ENCODE assay signal across 19 cellular contexts in genomic region chr4:140717313-140717712, GRCh38. TPM values are rescaled to one million over a fixed set of nuclear protein-coding genes. Genes with fewer than 3 reads are reported as not detected.
DNase-seq lines count a peak whose midpoint lies in the region; ATAC-seq, FAIRE-seq and TF ChIP-seq lines count a peak whose summit lies in the region.
"Had no signal": no experiment of that assay in that cellular context is flagged by ENCODE, and none has a peak within 500 bp of the region (broad histone marks: within the 10 kb centered on the region; RNA-seq: fewer than 3 reads in every experiment).

No MANE protein-coding gene starts in this region.

- no peaks in the 10 kb centered on the region for H3K9me3 ChIP-seq in small intestine (ENCODE audit: control insufficient read depth, low read depth)
- H3K9me3 ChIP-seq: Peyer's patch had no signal

- peak; percentile 5 for FAIRE-seq in GM18507 (lab: Jason Lieb, UNC)
- no peak for FAIRE-seq in small intestine (lab: Jason Lieb, UNC)

- DNase-seq in GM18507 (ENCODE audit: extremely low spot score, insufficient read length, low read depth) (no peak), epithelial cell of prostate (ENCODE audit: low read depth, low spot score) (no peak), small intestine (peak; percentile 46), NCI-H69 (lab: John Stamatoyannopoulos, UW) (no peak), NCI-H2081 (lab: John Stamatoyannopoulos, UW) (no peak), COR-L47 (lab: John Stamatoyannopoulos, UW) (no peak), hepatic stellate cell (ENCODE audit: low spot score) (no peak)
- DNase-seq: activated CD4-positive, alpha-beta T cell treated with anti-CD3 and anti-CD28 coated beads, Interleukin-2, amount 50 U/mL, for 4 hours; amygdala; CD4-positive, alpha-beta T cell; DMS53; glutamatergic neuron; NCI-H1694 treated with DMSO at 0.1 percent for 48 hours; NCI-H2227 treated with DMSO at 0.1 percent for 48 hours; Peyer's patch; stimulated activated CD4-positive, alpha-beta T cell treated with anti-CD3 and anti-CD28 coated beads, Interleukin-12 subunit alpha, Interleukin-12 subunit beta, amount 100 ng/mL, for 4 hours; substantia nigra had no signal

- no peaks in the 10 kb centered on the region for H3K36me3 ChIP-seq in small intestine (ENCODE audit: control insufficient read depth in 2 of 2, insufficient read depth in 2 of 2, low read length in 2 of 2)
- H3K36me3 ChIP-seq: neural progenitor cell, Peyer's patch had no signal

- 16 to 55% (median 33%) methylated on average over 2 of the region's 2 CpGs for WGBS in small intestine, 3 donors

- ATAC-seq in SK-N-SH treated with all-trans-retinoic acid at 6 μM for 48 hours, result peak; percentile 65

- H3K27ac ChIP-seq in epithelial cell of prostate (peak overlapping the region; percentile 54), small intestine (ENCODE audit: low read depth in 1 of 2, low read length in 1 of 2) (peak overlapping the region in 1 of 2 donors; percentile 9)
- H3K27ac ChIP-seq: neural progenitor cell had no signal

- H3K4me3 ChIP-seq in small intestine (ENCODE audit: low read depth in 1 of 2, low read length in 2 of 2), result no peak overlapping the region
- H3K4me3 ChIP-seq: neural progenitor cell, Peyer's patch had no signal

- H3K27me3 ChIP-seq in small intestine (ENCODE audit: control insufficient read depth in 2 of 2, insufficient read depth in 2 of 2, low read length in 2 of 2), result no peaks in the 10 kb centered on the region
- H3K27me3 ChIP-seq: neural progenitor cell, Peyer's patch had no signal

- peaks cover 6 to 8% of the 10 kb centered on the region in 2 donors for H3K4me1 ChIP-seq in small intestine (ENCODE audit: control insufficient read depth in 2 of 2, insufficient read depth in 1 of 2, low read depth in 1 of 2, low read length in 1 of 2)
- H3K4me1 ChIP-seq: neural progenitor cell had no signal

TF ChIP-seq in SK-N-SH treated with all-trans-retinoic acid at 6 μM for 48 hours, 23 proteins besides CTCF, POLR2A, EP300 and RAD21:
- no peak for TF ChIP-seq ESRRG (CRISPR knock-in tag; IDR thresholded peaks at IDR 0.05)
- peak; percentile 62; the same call in 1 of the 2 replicates for TF ChIP-seq ZC3H10 (CRISPR knock-in tag; IDR thresholded peaks at IDR 0.05)
- TF ChIP-seq, protein P1, sequence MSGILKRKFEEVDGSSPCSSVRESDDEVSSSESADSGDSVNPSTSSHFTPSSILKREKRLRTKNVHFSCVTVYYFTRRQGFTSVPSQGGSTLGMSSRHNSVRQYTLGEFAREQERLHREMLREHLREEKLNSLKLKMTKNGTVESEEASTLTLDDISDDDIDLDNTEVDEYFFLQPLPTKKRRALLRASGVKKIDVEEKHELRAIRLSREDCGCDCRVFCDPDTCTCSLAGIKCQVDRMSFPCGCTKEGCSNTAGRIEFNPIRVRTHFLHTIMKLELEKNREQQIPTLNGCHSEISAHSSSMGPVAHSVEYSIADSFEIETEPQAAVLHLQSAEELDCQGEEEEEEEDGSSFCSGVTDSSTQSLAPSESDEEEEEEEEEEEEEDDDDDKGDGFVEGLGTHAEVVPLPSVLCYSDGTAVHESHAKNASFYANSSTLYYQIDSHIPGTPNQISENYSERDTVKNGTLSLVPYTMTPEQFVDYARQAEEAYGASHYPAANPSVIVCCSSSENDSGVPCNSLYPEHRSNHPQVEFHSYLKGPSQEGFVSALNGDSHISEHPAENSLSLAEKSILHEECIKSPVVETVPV (CRISPR knock-in tag; IDR thresholded peaks at IDR 0.05), result no peak
- TF ChIP-seq ISL1 (CRISPR knock-in tag; IDR thresholded peaks at IDR 0.05), result peak; percentile 91
- TF ChIP-seq PATZ1 (CRISPR knock-in tag; IDR thresholded peaks at IDR 0.05; ENCODE audit: borderline replicate concordance), result peak; percentile 59
- peak; percentile 71; the same call in 1 of the 2 replicates for TF ChIP-seq TOX (CRISPR knock-in tag; IDR thresholded peaks at IDR 0.05; ENCODE audit: borderline replicate concordance)
- TF ChIP-seq RARB (CRISPR knock-in tag; IDR thresholded peaks at IDR 0.05), result no peak
- TF ChIP-seq POU6F1 (CRISPR knock-in tag; IDR thresholded peaks at IDR 0.05; ENCODE audit: borderline replicate concordance, low read depth), result no peak
- peak; percentile 75; the same call in 1 of the 2 replicates for TF ChIP-seq CREB5 (CRISPR knock-in tag; IDR thresholded peaks at IDR 0.05; ENCODE audit: low read depth)
TF ChIP-seq in SK-N-SH treated with all-trans-retinoic acid at 6 μM for 48 hours: peak in this region for 5.

RNA-seq across cellular contexts. Expression of gene TBC1D9, which starts 38.9 kb away (rescaled TPM):
- polyA plus RNA-seq in small intestine, result 10 to 100 TPM in 2 of 3 donors, 1 to 10 TPM in 1; 6.8 to 11.4 (median 10.1) TPM
